1 cellular context compared by ENCODE assay signal in the genomic region with DNA sequence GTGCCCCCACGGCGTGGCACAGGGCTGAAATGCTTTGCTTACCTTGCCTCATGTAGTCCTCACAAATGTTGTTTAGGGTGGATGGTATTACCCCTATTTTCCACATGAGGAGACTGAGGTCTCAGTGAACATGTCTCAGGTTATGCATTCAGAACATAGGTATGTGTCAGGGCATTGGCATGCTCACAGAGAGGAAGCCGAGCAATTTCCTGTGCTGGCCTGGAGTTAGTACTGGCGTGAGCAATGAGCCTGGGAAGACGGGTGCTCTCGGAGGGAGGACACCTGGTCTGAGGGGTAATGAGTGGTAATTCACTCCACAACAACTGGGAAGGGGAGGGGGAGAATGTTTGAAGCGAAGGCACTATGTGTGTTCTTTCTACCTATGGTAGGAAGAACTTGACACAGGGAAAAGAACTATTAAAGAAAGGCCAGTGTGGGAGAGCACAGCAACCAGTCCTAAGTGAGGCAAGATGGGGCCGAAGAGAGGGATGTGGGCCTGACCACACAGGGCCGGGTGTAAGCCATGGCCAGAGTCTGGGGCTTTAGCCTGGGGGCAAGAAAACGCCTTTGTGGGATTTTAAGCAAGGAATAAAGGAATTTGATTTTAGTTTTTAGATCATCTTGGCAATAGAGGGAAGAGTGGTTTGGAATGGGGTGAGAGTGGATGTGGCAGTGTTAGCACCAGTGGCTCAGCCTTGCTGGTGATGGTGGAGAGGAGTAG.
TF ChIP-seq lines count a peak whose summit lies in the region.

No MANE protein-coding gene starts in this region.

TF ChIP-seq in WTC11, 78 proteins besides CTCF, POLR2A, EP300 and RAD21:
- TF ChIP-seq MYBL2 (CRISPR knock-in tag; IDR thresholded peaks at IDR 0.05), result no peak
- TF ChIP-seq, protein P1, sequence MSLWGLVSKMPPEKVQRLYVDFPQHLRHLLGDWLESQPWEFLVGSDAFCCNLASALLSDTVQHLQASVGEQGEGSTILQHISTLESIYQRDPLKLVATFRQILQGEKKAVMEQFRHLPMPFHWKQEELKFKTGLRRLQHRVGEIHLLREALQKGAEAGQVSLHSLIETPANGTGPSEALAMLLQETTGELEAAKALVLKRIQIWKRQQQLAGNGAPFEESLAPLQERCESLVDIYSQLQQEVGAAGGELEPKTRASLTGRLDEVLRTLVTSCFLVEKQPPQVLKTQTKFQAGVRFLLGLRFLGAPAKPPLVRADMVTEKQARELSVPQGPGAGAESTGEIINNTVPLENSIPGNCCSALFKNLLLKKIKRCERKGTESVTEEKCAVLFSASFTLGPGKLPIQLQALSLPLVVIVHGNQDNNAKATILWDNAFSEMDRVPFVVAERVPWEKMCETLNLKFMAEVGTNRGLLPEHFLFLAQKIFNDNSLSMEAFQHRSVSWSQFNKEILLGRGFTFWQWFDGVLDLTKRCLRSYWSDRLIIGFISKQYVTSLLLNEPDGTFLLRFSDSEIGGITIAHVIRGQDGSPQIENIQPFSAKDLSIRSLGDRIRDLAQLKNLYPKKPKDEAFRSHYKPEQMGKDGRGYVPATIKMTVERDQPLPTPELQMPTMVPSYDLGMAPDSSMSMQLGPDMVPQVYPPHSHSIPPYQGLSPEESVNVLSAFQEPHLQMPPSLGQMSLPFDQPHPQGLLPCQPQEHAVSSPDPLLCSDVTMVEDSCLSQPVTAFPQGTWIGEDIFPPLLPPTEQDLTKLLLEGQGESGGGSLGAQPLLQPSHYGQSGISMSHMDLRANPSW (CRISPR knock-in tag; conservative IDR thresholded peaks at IDR 0.05; ENCODE audit: low read depth), result no peak
